26 cellular contexts compared by ENCODE assay signal in genomic region chr4:105828074-105828473, GRCh38.
"Had no signal": no experiment of that assay in that cellular context is flagged by ENCODE, and none has a peak within 500 bp of the region (broad histone marks: within the 10 kb centered on the region; RNA-seq: fewer than 3 reads in every experiment).

No MANE protein-coding gene starts in this region.

- H3K79me2 ChIP-seq: hepatocyte had no signal

- H3K4me3 ChIP-seq: colonic mucosa, coronary artery, dorsolateral prefrontal cortex, esophagus muscularis mucosa, esophagus squamous epithelium, gastrocnemius medialis, gastroesophageal sphincter, heart left ventricle, heart right ventricle, hepatocyte had no signal

- ATAC-seq: effector memory CD8-positive, alpha-beta T cell; esophagus mucosa; foreskin keratinocyte; gastrocnemius medialis; gastroesophageal sphincter; heart left ventricle; heart right ventricle had no signal

- DNase-seq: colonic mucosa; cortex of kidney; dermis blood vessel endothelial cell; dorsolateral prefrontal cortex; effector CD4-positive, alpha-beta T cell; effector CD8-positive, alpha-beta T cell; effector memory CD4-positive, alpha-beta T cell; effector memory CD8-positive, alpha-beta T cell; endodermal cell; erythroblast; esophagus squamous epithelium; foreskin fibroblast; foreskin keratinocyte; foreskin melanocyte; gastrocnemius medialis; glutamatergic neuron; head of caudate nucleus; heart left ventricle; heart right ventricle had no signal

- H3K27ac ChIP-seq: colonic mucosa, coronary artery, dorsolateral prefrontal cortex, epithelial cell of prostate, esophagus muscularis mucosa, esophagus squamous epithelium, foreskin keratinocyte, gastrocnemius medialis, gastroesophageal sphincter, heart left ventricle, heart right ventricle, hepatocyte had no signal

- H3K27me3 ChIP-seq: colonic mucosa, dorsolateral prefrontal cortex, esophagus muscularis mucosa, esophagus squamous epithelium, foreskin keratinocyte, gastrocnemius medialis, gastroesophageal sphincter, heart left ventricle, heart right ventricle, hepatocyte had no signal

- H3K9me3 ChIP-seq: colonic mucosa, esophagus muscularis mucosa, esophagus squamous epithelium, gastrocnemius medialis, gastroesophageal sphincter, heart left ventricle, heart right ventricle had no signal

- H3K36me3 ChIP-seq: colonic mucosa, esophagus muscularis mucosa, gastrocnemius medialis, gastroesophageal sphincter had no signal

- FAIRE-seq: endothelial cell of umbilical vein had no signal

- H3K4me2 ChIP-seq: hepatocyte had no signal

- H3K4me1 ChIP-seq: colonic mucosa, esophagus muscularis mucosa, esophagus squamous epithelium, foreskin keratinocyte, gastrocnemius medialis, gastroesophageal sphincter, heart left ventricle, heart right ventricle had no signal

- H2AFZ ChIP-seq: hepatocyte had no signal
